Comparison of ENCODE assay signal across 8 cellular contexts in the genomic region with DNA sequence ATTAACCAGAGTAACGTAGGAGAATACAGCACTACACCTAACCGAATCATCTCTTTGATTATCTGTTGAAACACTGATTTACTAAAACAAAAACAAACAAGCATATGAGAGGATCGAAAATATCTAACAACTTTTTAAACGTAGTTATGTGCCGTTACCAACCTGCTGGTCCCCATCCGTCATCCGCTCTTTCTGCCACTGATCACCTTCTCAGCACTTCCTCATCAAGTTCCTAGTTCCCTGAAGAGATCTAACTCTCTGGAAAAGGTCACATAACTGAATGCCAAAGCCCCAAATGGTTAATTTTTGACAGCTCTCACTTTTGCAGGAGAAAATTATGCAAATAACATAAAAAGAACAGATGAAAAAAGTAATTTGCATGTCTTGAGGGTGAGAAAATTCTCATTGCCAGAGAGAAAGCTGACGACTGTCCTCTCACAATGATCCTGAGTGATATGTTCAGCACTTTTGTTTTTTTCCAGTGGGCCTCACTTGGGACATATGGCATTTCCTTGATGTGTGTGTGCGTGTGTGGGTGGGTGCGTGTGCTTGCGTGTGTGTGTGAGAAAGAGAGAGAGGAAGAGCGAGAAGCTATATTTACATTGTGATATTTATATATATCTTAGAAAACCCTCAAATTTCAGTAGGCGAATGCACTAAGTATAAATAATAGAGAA. TPM values are rescaled to one million over a fixed set of nuclear protein-coding genes. Genes with fewer than 3 reads are reported as not detected.
DNase-seq lines count a peak whose midpoint lies in the region; ATAC-seq and TF ChIP-seq lines count a peak whose summit lies in the region.
"Not testable (repeated sequence)": the region's sequence is repeated elsewhere in the genome, so short reads cannot be mapped to it uniquely, and the experiment has no call there.

No MANE protein-coding gene starts in this region.

- H3K36me3 Mint-ChIP-seq in T-helper 2 cell treated with Interferon-gamma antibody and Interleukin-4, amounts not matched to agents 5 μg/mL and 100 μg/mL, for 36 hours (ENCODE audit: low read depth); brain; mesothelial cell of epicardium: not testable (repeated sequence)

- H3K4me3 ChIP-seq in suprapubic skin: peak overlapping the region; percentile 12

- not testable (repeated sequence) for H3K27ac Mint-ChIP-seq in T-helper 2 cell treated with Interferon-gamma antibody and Interleukin-4, amounts not matched to agents 5 μg/mL and 100 μg/mL, for 36 hours; brain; mesothelial cell of epicardium

- not testable (repeated sequence) for TF ChIP-seq EP300 in suprapubic skin (IDR thresholded peaks at IDR 0.05)

- not testable (repeated sequence) for H3K27ac ChIP-seq in suprapubic skin

- not testable (repeated sequence) for H3K4me1 Mint-ChIP-seq in T-helper 2 cell treated with Interferon-gamma antibody and Interleukin-4, amounts not matched to agents 5 μg/mL and 100 μg/mL, for 36 hours (ENCODE audit: low read depth); mesothelial cell of epicardium
- H3K4me1 Mint-ChIP-seq in brain: peaks cover 20% of the 10 kb centered on the region

- peak overlapping the region; percentile 39; the same call in 1 of the 2 replicates for H3K9ac ChIP-seq in ES-I3 (ENCODE audit: low read depth, low read length)

- not testable (repeated sequence) for H3K9me3 Mint-ChIP-seq in T-helper 2 cell treated with Interferon-gamma antibody and Interleukin-4, amounts not matched to agents 5 μg/mL and 100 μg/mL, for 36 hours; brain; mesothelial cell of epicardium

- DNase-seq in NCI-H1694 treated with DMSO at 0.1 percent for 48 hours (lab: John Stamatoyannopoulos, UW): peak; percentile 45
- not testable (repeated sequence) for DNase-seq in T-helper 2 cell treated with Interferon-gamma antibody and Interleukin-4, amounts not matched to agents 5 μg/mL and 100 μg/mL, for 36 hours (ENCODE audit: low spot score); mesothelial cell of epicardium (ENCODE audit: low spot score in 2 of 2, unreplicated experiment in 2 of 2); suprapubic skin (ENCODE audit: low spot score in 2 of 2)

- TF ChIP-seq CTCF in brain (conservative IDR thresholded peaks at IDR 0.05); mesothelial cell of epicardium (IDR thresholded peaks at IDR 0.05; ENCODE audit: unreplicated experiment); suprapubic skin (IDR thresholded peaks at IDR 0.05): not testable (repeated sequence)

- H3K4me3 Mint-ChIP-seq in T-helper 2 cell treated with Interferon-gamma antibody and Interleukin-4, amounts not matched to agents 5 μg/mL and 100 μg/mL, for 36 hours: peak overlapping the region; percentile 32
- H3K4me3 Mint-ChIP-seq in brain (peak overlapping the region; percentile 50 to 83 (median 76)), mesothelial cell of epicardium (peak overlapping the region; percentile 43)

- not testable (repeated sequence) for TF ChIP-seq POLR2A in suprapubic skin (IDR thresholded peaks at IDR 0.05)

- ATAC-seq in GM21381 (IDR thresholded peaks at IDR 0.05; ENCODE audit: unreplicated experiment): peak; percentile 46
- ATAC-seq in HG03066 (IDR thresholded peaks at IDR 0.05; ENCODE audit: low read depth, unreplicated experiment): peak; percentile 12

- H3K36me3 ChIP-seq in ES-I3 (ENCODE audit: insufficient read depth, low read length); suprapubic skin: not testable (repeated sequence)

- H3K27me3 ChIP-seq in suprapubic skin: peaks cover 52% of the 10 kb centered on the region

- H3K9me3 ChIP-seq in ES-I3 (ENCODE audit: control insufficient read depth, insufficient read depth, low read length); suprapubic skin: not testable (repeated sequence)

- peaks cover 32% of the 10 kb centered on the region for H3K27me3 Mint-ChIP-seq in T-helper 2 cell treated with Interferon-gamma antibody and Interleukin-4, amounts not matched to agents 5 μg/mL and 100 μg/mL, for 36 hours (ENCODE audit: low read depth)
- H3K27me3 Mint-ChIP-seq in brain (peaks cover 30% of the 10 kb centered on the region), mesothelial cell of epicardium (ENCODE audit: low read depth) (peaks cover 57% of the 10 kb centered on the region)

- WGBS in suprapubic skin: 73% methylated on average over 12 of the region's 13 CpGs

- not testable (repeated sequence) for H3K4me1 ChIP-seq in ES-I3 (ENCODE audit: insufficient read depth, low read length); suprapubic skin

RNA-seq across cellular contexts. Expression of a gene that starts 8.8 kb away (rescaled TPM):
- 1.9 TPM for polyA plus RNA-seq in brain (ENCODE audit: insufficient read depth, low read depth, low replicate concordance)
- total RNA-seq in mesothelial cell of epicardium (32.5 to 32.9 TPM (median 32.5 TPM) in 3 replicates), suprapubic skin (10 to 100 TPM; 19.3 to 48.4 (median 30.5) TPM)
